In genomic region chr5:150108711-150109605, GRCh38 we compare ENCODE assay signal across 23 cellular contexts. TPM values are rescaled to one million over a fixed set of nuclear protein-coding genes. Genes with fewer than 3 reads are reported as not detected.
DNase-seq lines count a peak whose midpoint lies in the region; ATAC-seq and TF ChIP-seq lines count a peak whose summit lies in the region.
"Had no signal": no experiment of that assay in that cellular context is flagged by ENCODE, and none has a peak within 500 bp of the region (broad histone marks: within the 10 kb centered on the region; RNA-seq: fewer than 3 reads in every experiment).

No MANE protein-coding gene starts in this region.

- ATAC-seq in SK-N-SH treated with all-trans-retinoic acid at 6 μM for 48 hours (no peak), lung (ENCODE audit: insufficient read depth, low FRiP score) (no peak)
- no peak for ATAC-seq in effector memory CD8-positive, alpha-beta T cell (replicated peaks)
- ATAC-seq: gastroesophageal sphincter; naive thymus-derived CD4-positive, alpha-beta T cell had no signal

- H3K4me2 ChIP-seq in SK-N-SH = no peak overlapping the region

- DNase-seq in SK-N-SH (peak; percentile 15), adrenal gland (peak in 1 of 7 donors; percentile 43), lung (ENCODE audit: low spot score) (peak; percentile 26), testis (peak; percentile 6), esophagus squamous epithelium (lab: John Stamatoyannopoulos, UW) (no peak), NCI-H82 treated with DMSO at 0.1 percent for 48 hours (lab: John Stamatoyannopoulos, UW; ENCODE audit: unreplicated experiment) (no peak)
- no peak for DNase-seq in effector memory CD8-positive, alpha-beta T cell
- DNase-seq: activated CD4-positive, alpha-beta T cell treated with anti-CD3 and anti-CD28 coated beads, Interleukin-2, amount 10 ng/mL, durations not matched to agents 24 days and 14 days; activated naive CD4-positive, alpha-beta T cell treated with anti-CD3 and anti-CD28 coated beads, Interleukin-2, amount 10 ng/mL, durations not matched to agents 7 days and 5 days; activated T-cell treated with anti-CD3 and anti-CD28 coated beads, Interleukin-2, amount 50 U/mL, for 1 hour; CD4-positive, alpha-beta memory T cell; DND-41; left ventricle myocardium inferior; MV-4-11; naive thymus-derived CD4-positive, alpha-beta T cell; NCI-H1930 had no signal

- POLR2A ChIA-PET in SK-N-SH (lab: Yijun Ruan, JAX) = no interaction called here

- no peak overlapping the region for H2AFZ ChIP-seq in SK-N-SH (ENCODE audit: low read depth)

- H3K4me3 ChIP-seq in SK-N-SH (ENCODE audit: low read depth in 2 of 2, low read length in 1 of 2) (no peak overlapping the region), adrenal gland (no peak overlapping the region), lung (no peak overlapping the region), testis (no peak overlapping the region), esophagus squamous epithelium (no peak overlapping the region)
- H3K4me3 ChIP-seq: gastroesophageal sphincter, left ventricle myocardium inferior, prostate gland, suprapubic skin had no signal

- no peak overlapping the region for H3K27ac Mint-ChIP-seq in effector memory CD8-positive, alpha-beta T cell
- H3K27ac Mint-ChIP-seq: activated CD4-positive, alpha-beta T cell treated with anti-CD3 and anti-CD28 coated beads, Interleukin-2, amount 10 ng/mL, durations not matched to agents 24 days and 14 days; activated naive CD4-positive, alpha-beta T cell treated with anti-CD3 and anti-CD28 coated beads, Interleukin-2, amount 10 ng/mL, durations not matched to agents 7 days and 5 days; CD4-positive, alpha-beta memory T cell; H9; naive thymus-derived CD4-positive, alpha-beta T cell had no signal

- H3K4me1 Mint-ChIP-seq in effector memory CD8-positive, alpha-beta T cell (ENCODE audit: low read depth in 2 of 2) = no peaks in the 10 kb centered on the region
- H3K4me1 Mint-ChIP-seq: activated CD4-positive, alpha-beta T cell treated with anti-CD3 and anti-CD28 coated beads, Interleukin-2, amount 10 ng/mL, durations not matched to agents 24 days and 14 days; CD4-positive, alpha-beta memory T cell had no signal

- H3K9me3 ChIP-seq in SK-N-SH (no peaks in the 10 kb centered on the region), adrenal gland (replicated peaks in 1 of 3) (no peaks in the 10 kb centered on the region), lung (ENCODE audit: control insufficient read depth in 2 of 2, insufficient read depth in 1 of 2, low read length in 1 of 2) (no peaks in the 10 kb centered on the region), testis (no peaks in the 10 kb centered on the region), esophagus squamous epithelium (no peaks in the 10 kb centered on the region)
- H3K9me3 ChIP-seq: gastroesophageal sphincter, left ventricle myocardium inferior, prostate gland, suprapubic skin had no signal

- H3K27me3 ChIP-seq in SK-N-SH (ENCODE audit: insufficient read depth) = no peaks in the 10 kb centered on the region
- no peaks in the 10 kb centered on the region for H3K27me3 ChIP-seq in adrenal gland
- H3K27me3 ChIP-seq in lung (ENCODE audit: control insufficient read depth, insufficient read depth) = no peaks in the 10 kb centered on the region
- H3K27me3 ChIP-seq in testis = no peaks in the 10 kb centered on the region
- H3K27me3 ChIP-seq in esophagus squamous epithelium = peaks cover 0 to 6% (median 0%) of the 10 kb centered on the region in 4 donors
- H3K27me3 ChIP-seq: suprapubic skin had no signal

- H3K9ac ChIP-seq in SK-N-SH = no peak overlapping the region

- peaks cover 34 to 39% of the 10 kb centered on the region in 2 donors for H3K27me3 Mint-ChIP-seq in effector memory CD8-positive, alpha-beta T cell

- TF ChIP-seq RAD21 in SK-N-SH (IDR thresholded peaks at IDR 0.05; ENCODE audit: low read length) = no peak

- H3K4me3 Mint-ChIP-seq in effector memory CD8-positive, alpha-beta T cell = no peak overlapping the region
- H3K4me3 Mint-ChIP-seq: activated CD4-positive, alpha-beta T cell treated with anti-CD3 and anti-CD28 coated beads, Interleukin-2, amount 10 ng/mL, durations not matched to agents 24 days and 14 days; activated naive CD4-positive, alpha-beta T cell treated with anti-CD3 and anti-CD28 coated beads, Interleukin-2, amount 10 ng/mL, durations not matched to agents 7 days and 5 days; CD4-positive, alpha-beta memory T cell; H9; naive thymus-derived CD4-positive, alpha-beta T cell had no signal

- peaks cover 12 to 38% of the 10 kb centered on the region in 2 experiments for H3K4me1 ChIP-seq in SK-N-SH (ENCODE audit: control insufficient read depth in 1 of 2, insufficient read depth in 2 of 2, low read depth in 1 of 2, low read length in 1 of 2)
- H3K4me1 ChIP-seq in adrenal gland (replicated peaks in 1 of 2) = peaks cover 0 to 23% of the 10 kb centered on the region in 2 donors
- H3K4me1 ChIP-seq in lung (ENCODE audit: control insufficient read depth in 2 of 2, insufficient read depth in 2 of 2, low read length in 2 of 2) = peaks cover 0 to 8% of the 10 kb centered on the region in 2 donors
- H3K4me1 ChIP-seq in testis = peaks cover 22% of the 10 kb centered on the region
- peaks cover 0 to 20% (median 12%) of the 10 kb centered on the region in 3 donors for H3K4me1 ChIP-seq in esophagus squamous epithelium
- H3K4me1 ChIP-seq: prostate gland had no signal

- no peaks in the 10 kb centered on the region for H3K36me3 Mint-ChIP-seq in effector memory CD8-positive, alpha-beta T cell (ENCODE audit: insufficient read depth)
- H3K36me3 Mint-ChIP-seq: activated naive CD4-positive, alpha-beta T cell treated with anti-CD3 and anti-CD28 coated beads, Interleukin-2, amount 10 ng/mL, durations not matched to agents 7 days and 5 days; CD4-positive, alpha-beta memory T cell; naive thymus-derived CD4-positive, alpha-beta T cell had no signal

- no peak for TF ChIP-seq EP300 in SK-N-SH (IDR thresholded peaks at IDR 0.05; ENCODE audit: borderline replicate concordance in 1 of 2, low read depth in 1 of 2, low read length in 1 of 2)

- intact Hi-C loops in adrenal gland (cut with DNase I) (loop anchor here in 1 of 2 donors (5.0 kb wide), 1 partner anchor 277 kb away; no protein-coding TSS in a partner anchor), testis (cut with DNase I; ENCODE audit: low total_unique reads) (no loop called here), esophagus squamous epithelium (cut with DNase I) (no loop called here)

- 93% methylated on average over 7 of the region's 12 CpGs for WGBS in SK-N-SH (ENCODE audit: low lambda C conversion rate)
- WGBS in adrenal gland, 4 donors = 82 to 90% (median 86%) methylated on average over 8 to 12 of the region's 12 CpGs
- 84 to 91% methylated on average over 12 of the region's 12 CpGs for WGBS in lung, 2 donors
- WGBS in testis, 2 donors = 84 to 87% methylated on average over 2 to 12 of the region's 12 CpGs
- 73 to 74% methylated on average over 4 to 7 of the region's 12 CpGs for WGBS in esophagus squamous epithelium, 2 donors

- no peaks in the 10 kb centered on the region for H3K79me2 ChIP-seq in SK-N-SH (ENCODE audit: insufficient read depth)

- H3K27ac ChIP-seq in SK-N-SH (ENCODE audit: low read depth in 2 of 2, low read length in 1 of 2) (no peak overlapping the region), adrenal gland (peak overlapping the region in 3 of 5 donors; percentile 4 to 49 (median 29)), lung (ENCODE audit: low read depth in 1 of 2, low read length in 1 of 2) (no peak overlapping the region), testis (peak overlapping the region in 1 of 2 donors; percentile 10), esophagus squamous epithelium (no peak overlapping the region)
- H3K27ac ChIP-seq: epithelial cell of prostate, gastroesophageal sphincter, left ventricle myocardium inferior, prostate gland, suprapubic skin had no signal

- no peak for TF ChIP-seq POLR2A in adrenal gland (IDR thresholded peaks at IDR 0.05)
- no peak for TF ChIP-seq POLR2A in testis (IDR thresholded peaks at IDR 0.05)
- no peak for TF ChIP-seq POLR2A in esophagus squamous epithelium (IDR thresholded peaks at IDR 0.05)

- CTCF ChIA-PET in SK-N-SH (lab: Yijun Ruan, JAX) = interaction anchor here (2.5 kb wide), 1 partner anchor 21 kb away, joined by 6 read pairs; no protein-coding TSS in a partner anchor

- H3F3A ChIP-seq in SK-N-SH (replicated peaks; ENCODE audit: insufficient read depth) = no peaks in the 10 kb centered on the region

- H3K36me3 ChIP-seq in SK-N-SH (replicated peaks in 1 of 2; ENCODE audit: control insufficient read depth in 1 of 2, insufficient read depth in 2 of 2, low read length in 1 of 2) (peaks cover 0 to under 1% of the 10 kb centered on the region in 2 experiments), adrenal gland (replicated peaks in 1 of 2) (no peaks in the 10 kb centered on the region), lung (ENCODE audit: control insufficient read depth in 2 of 2, insufficient read depth in 2 of 2, low read length in 2 of 2) (no peaks in the 10 kb centered on the region), testis (ENCODE audit: low read depth, missing control alignments) (no peaks in the 10 kb centered on the region), esophagus squamous epithelium (no peaks in the 10 kb centered on the region)
- H3K36me3 ChIP-seq: gastroesophageal sphincter, left ventricle myocardium inferior, prostate gland, suprapubic skin had no signal

- no peaks in the 10 kb centered on the region for H4K20me1 ChIP-seq in SK-N-SH (ENCODE audit: insufficient read depth)

- H3K9me2 ChIP-seq in SK-N-SH = no peaks in the 10 kb centered on the region

- no peaks in the 10 kb centered on the region for H3K9me3 Mint-ChIP-seq in effector memory CD8-positive, alpha-beta T cell
- H3K9me3 Mint-ChIP-seq: activated CD4-positive, alpha-beta T cell treated with anti-CD3 and anti-CD28 coated beads, Interleukin-2, amount 10 ng/mL, durations not matched to agents 24 days and 14 days; activated naive CD4-positive, alpha-beta T cell treated with anti-CD3 and anti-CD28 coated beads, Interleukin-2, amount 10 ng/mL, durations not matched to agents 7 days and 5 days; CD4-positive, alpha-beta memory T cell; H9 had no signal

- no peak for TF ChIP-seq CTCF in SK-N-SH (IDR thresholded peaks at IDR 0.05)
- no peak for TF ChIP-seq CTCF in adrenal gland (IDR thresholded peaks at IDR 0.05)
- no peak for TF ChIP-seq CTCF in lung (IDR thresholded peaks at IDR 0.05; ENCODE audit: control extremely low read depth, extremely low read depth)
- no peak for TF ChIP-seq CTCF in testis (IDR thresholded peaks at IDR 0.05)
- TF ChIP-seq CTCF in esophagus squamous epithelium (IDR thresholded peaks at IDR 0.05) = no peak

RNA-seq across cellular contexts. Expression of gene CSF1R, which starts 22.6 kb away (rescaled TPM):
- polyA plus RNA-seq in SK-N-SH (2012; rRNA removed) (0.15 and 0.25 TPM in 2 replicates), adrenal gland (10 to 100 TPM; 17.9 to 20.0 (median 19.0) TPM), lung (10 to 100 TPM; 13.0 to 65.0 TPM), testis (ENCODE audit: insufficient read depth, low read depth, low replicate concordance) (25.4 TPM)
- 0.10 and 0.30 TPM in 2 replicates for polyA plus RNA-seq in SK-N-SH (2012; cell fraction: cytosol; rRNA removed)
- 0.49 and 0.69 TPM in 2 replicates for polyA plus RNA-seq in SK-N-SH (2012; cell fraction: nucleus; rRNA removed)
- total RNA-seq in adrenal gland (100 to 1,000 TPM in 2 of 8 donors, 10 to 100 TPM in 6; 37.2 to 165 (median 94.4) TPM), lung (10 to 100 TPM; 29.1 to 52.3 TPM), testis (10 to 100 TPM in 1 of 2 donors, 1 to 10 TPM in 1; 4.3 to 15.7 TPM), esophagus squamous epithelium (10 to 100 TPM in 2 of 4 donors, 1 to 10 TPM in 2; 4.3 to 38.7 (median 15.1) TPM)
- total RNA-seq: activated CD4-positive, alpha-beta T cell treated with anti-CD3 and anti-CD28 coated beads, Interleukin-2, amount 10 ng/mL, durations not matched to agents 24 days and 14 days had no signal

RNA-seq across cellular contexts. Expression of gene PDGFRB, which starts 46.7 kb away (rescaled TPM):
- polyA plus RNA-seq in SK-N-SH (2012; rRNA removed) (25.9 and 32.1 TPM in 2 replicates), adrenal gland (10 to 100 TPM; 21.3 to 55.7 (median 37.2) TPM), lung (10 to 100 TPM; 33.6 to 46.5 TPM), testis (ENCODE audit: insufficient read depth, low read depth, low replicate concordance) (61.6 TPM)
- polyA plus RNA-seq in SK-N-SH (2012; cell fraction: cytosol; rRNA removed) = 13.2 and 19.7 TPM in 2 replicates
- polyA plus RNA-seq in SK-N-SH (2012; cell fraction: nucleus; rRNA removed) = 57.0 and 58.5 TPM in 2 replicates
- total RNA-seq in adrenal gland (100 to 1,000 TPM in 1 of 8 donors, 10 to 100 TPM in 7; 54.8 to 188 (median 80.1) TPM), lung (100 to 1,000 TPM; 110 to 215 TPM), testis (10 to 100 TPM; 71.2 to 87.0 TPM), esophagus squamous epithelium (10 to 100 TPM in 3 of 4 donors, 1 to 10 TPM in 1; 5.6 to 51.7 (median 31.0) TPM)
- total RNA-seq: CD4-positive, alpha-beta memory T cell had no signal
- polyA plus RNA-seq: CD4-positive, alpha-beta memory T cell had no signal

RNA-seq across cellular contexts. Expression of gene CDX1, which starts 57.6 kb away (rescaled TPM):
- polyA plus RNA-seq in SK-N-SH (2012; rRNA removed) = 0.23 and 0.26 TPM in 2 replicates
- polyA plus RNA-seq in SK-N-SH (2012; cell fraction: cytosol; rRNA removed) = 0.19 and 0.26 TPM in 2 replicates
- polyA plus RNA-seq in SK-N-SH (2012; cell fraction: nucleus; rRNA removed) = 0.25 and 0.39 TPM in 2 replicates
- under 1 TPM in 2 of 8 donors, not detected in 6; 0.23 to 0.32 TPM for total RNA-seq in adrenal gland
- polyA plus RNA-seq in adrenal gland = under 1 TPM in 2 of 3 donors, not detected in 1; 0.17 to 0.24 TPM
- total RNA-seq in lung = under 1 TPM; 0.25 to 0.43 TPM
- under 1 TPM; 0.09 to 0.28 TPM for polyA plus RNA-seq in lung
- 1 to 10 TPM; 3.4 to 5.2 TPM for total RNA-seq in testis
- polyA plus RNA-seq in testis (ENCODE audit: insufficient read depth, low read depth, low replicate concordance) = 3.4 TPM
- total RNA-seq in esophagus squamous epithelium = not detected
- total RNA-seq: A172; activated CD4-positive, alpha-beta T cell treated with anti-CD3 and anti-CD28 coated beads, Interleukin-2, amount 10 ng/mL, durations not matched to agents 24 days and 14 days; CD4-positive, alpha-beta memory T cell; gastroesophageal sphincter; left ventricle myocardium inferior; naive thymus-derived CD4-positive, alpha-beta T cell had no signal
- polyA plus RNA-seq: CD4-positive, alpha-beta memory T cell; naive thymus-derived CD4-positive, alpha-beta T cell had no signal

Comparison
In these comparisons a context has a peak if more than half of its experiments do, and no peak if none do; other contexts are left out.
1. DNase-seq: peak in SK-N-SH (single experiment), lung (single experiment) and testis (single experiment); none in esophagus squamous epithelium (single experiment), effector memory CD8-positive, alpha-beta T cell (0 of 3) and NCI-H82 treated with DMSO at 0.1 percent for 48 hours (single experiment).
2. H3K27ac ChIP-seq: peak in adrenal gland (3 of 5); none in SK-N-SH (0 of 2), lung (0 of 2) and esophagus squamous epithelium (0 of 4).